ENCODE assay signal across 1 cellular context in the genomic region with DNA sequence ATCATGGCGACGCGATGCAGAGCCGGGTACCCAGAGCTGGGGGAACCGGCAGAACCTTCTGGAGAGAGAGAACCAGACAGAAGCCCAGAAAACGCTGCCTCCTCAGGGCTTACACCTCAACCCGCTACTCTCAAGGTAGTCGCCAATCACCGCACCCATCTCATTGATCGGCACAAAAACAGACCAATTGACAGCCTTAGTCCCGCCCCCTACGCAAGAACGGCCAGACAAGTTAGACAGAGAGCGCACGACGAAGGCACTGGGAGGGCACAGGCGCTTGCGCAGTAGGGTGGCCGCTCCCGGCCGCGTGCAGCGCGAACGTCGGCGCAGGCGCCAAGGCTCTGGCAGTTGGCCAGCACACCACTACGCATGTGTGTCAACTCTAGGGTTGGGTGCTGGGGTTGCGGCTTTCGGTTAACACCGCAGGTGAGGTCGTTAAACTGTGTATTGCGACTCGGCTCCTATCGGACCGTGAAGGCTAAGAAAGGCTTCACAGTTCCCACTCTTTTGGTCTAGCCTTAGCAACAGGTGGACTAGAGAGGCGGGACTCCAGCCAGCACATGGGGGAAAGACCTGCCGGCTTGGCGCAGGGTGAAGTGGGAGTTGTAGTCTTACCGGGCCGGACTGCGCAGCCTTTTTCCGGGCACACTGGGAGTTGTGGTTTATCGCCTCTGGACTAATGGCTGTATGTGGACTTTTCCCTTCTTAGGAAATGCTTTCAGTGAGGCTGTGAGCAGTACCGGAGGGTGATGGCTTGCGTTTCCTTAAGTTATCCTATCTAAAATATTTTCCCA.
TF ChIP-seq lines count a peak whose summit lies in the region.

CCT3 (minus strand) TSS at position 113 of the 794 bp plus-strand sequence; CDS start at position 5, 108 bp downstream.
TSACC (plus strand) TSS at position 347 of the 794 bp plus-strand sequence. CDS start 1,232 bp downstream, outside the sequence.

TF ChIP-seq in GM23338, 12 proteins besides CTCF, POLR2A, EP300 and RAD21 (continued from another document):
- TF ChIP-seq, protein P1, sequence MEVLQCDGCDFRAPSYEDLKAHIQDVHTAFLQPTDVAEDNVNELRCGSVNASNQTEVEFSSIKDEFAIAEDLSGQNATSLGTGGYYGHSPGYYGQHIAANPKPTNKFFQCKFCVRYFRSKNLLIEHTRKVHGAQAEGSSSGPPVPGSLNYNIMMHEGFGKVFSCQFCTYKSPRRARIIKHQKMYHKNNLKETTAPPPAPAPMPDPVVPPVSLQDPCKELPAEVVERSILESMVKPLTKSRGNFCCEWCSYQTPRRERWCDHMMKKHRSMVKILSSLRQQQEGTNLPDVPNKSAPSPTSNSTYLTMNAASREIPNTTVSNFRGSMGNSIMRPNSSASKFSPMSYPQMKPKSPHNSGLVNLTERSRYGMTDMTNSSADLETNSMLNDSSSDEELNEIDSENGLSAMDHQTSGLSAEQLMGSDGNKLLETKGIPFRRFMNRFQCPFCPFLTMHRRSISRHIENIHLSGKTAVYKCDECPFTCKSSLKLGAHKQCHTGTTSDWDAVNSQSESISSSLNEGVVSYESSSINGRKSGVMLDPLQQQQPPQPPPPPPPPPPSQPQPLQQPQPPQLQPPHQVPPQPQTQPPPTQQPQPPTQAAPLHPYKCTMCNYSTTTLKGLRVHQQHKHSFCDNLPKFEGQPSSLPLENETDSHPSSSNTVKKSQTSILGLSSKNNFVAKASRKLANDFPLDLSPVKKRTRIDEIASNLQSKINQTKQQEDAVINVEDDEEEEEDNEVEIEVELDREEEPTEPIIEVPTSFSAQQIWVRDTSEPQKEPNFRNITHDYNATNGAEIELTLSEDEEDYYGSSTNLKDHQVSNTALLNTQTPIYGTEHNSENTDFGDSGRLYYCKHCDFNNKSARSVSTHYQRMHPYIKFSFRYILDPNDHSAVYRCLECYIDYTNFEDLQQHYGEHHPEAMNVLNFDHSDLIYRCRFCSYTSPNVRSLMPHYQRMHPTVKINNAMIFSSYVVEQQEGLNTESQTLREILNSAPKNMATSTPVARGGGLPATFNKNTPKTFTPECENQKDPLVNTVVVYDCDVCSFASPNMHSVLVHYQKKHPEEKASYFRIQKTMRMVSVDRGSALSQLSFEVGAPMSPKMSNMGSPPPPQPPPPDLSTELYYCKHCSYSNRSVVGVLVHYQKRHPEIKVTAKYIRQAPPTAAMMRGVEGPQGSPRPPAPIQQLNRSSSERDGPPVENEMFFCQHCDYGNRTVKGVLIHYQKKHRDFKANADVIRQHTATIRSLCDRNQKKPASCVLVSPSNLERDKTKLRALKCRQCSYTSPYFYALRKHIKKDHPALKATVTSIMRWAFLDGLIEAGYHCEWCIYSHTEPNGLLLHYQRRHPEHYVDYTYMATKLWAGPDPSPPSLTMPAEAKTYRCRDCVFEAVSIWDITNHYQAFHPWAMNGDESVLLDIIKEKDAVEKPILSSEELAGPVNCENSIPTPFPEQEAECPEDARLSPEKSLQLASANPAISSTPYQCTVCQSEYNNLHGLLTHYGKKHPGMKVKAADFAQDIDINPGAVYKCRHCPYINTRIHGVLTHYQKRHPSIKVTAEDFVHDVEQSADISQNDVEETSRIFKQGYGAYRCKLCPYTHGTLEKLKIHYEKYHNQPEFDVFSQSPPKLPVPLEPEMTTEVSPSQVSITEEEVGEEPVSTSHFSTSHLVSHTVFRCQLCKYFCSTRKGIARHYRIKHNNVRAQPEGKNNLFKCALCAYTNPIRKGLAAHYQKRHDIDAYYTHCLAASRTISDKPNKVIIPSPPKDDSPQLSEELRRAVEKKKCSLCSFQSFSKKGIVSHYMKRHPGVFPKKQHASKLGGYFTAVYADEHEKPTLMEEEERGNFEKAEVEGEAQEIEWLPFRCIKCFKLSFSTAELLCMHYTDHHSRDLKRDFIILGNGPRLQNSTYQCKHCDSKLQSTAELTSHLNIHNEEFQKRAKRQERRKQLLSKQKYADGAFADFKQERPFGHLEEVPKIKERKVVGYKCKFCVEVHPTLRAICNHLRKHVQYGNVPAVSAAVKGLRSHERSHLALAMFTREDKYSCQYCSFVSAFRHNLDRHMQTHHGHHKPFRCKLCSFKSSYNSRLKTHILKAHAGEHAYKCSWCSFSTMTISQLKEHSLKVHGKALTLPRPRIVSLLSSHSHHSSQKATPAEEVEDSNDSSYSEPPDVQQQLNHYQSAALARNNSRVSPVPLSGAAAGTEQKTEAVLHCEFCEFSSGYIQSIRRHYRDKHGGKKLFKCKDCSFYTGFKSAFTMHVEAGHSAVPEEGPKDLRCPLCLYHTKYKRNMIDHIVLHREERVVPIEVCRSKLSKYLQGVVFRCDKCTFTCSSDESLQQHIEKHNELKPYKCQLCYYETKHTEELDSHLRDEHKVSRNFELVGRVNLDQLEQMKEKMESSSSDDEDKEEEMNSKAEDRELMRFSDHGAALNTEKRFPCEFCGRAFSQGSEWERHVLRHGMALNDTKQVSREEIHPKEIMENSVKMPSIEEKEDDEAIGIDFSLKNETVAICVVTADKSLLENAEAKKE (CRISPR knock-in tag; IDR thresholded peaks at IDR 0.05) = no peak
- TF ChIP-seq, protein P2, sequence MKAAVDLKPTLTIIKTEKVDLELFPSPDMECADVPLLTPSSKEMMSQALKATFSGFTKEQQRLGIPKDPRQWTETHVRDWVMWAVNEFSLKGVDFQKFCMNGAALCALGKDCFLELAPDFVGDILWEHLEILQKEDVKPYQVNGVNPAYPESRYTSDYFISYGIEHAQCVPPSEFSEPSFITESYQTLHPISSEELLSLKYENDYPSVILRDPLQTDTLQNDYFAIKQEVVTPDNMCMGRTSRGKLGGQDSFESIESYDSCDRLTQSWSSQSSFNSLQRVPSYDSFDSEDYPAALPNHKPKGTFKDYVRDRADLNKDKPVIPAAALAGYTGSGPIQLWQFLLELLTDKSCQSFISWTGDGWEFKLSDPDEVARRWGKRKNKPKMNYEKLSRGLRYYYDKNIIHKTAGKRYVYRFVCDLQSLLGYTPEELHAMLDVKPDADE (IDR thresholded peaks at IDR 0.05) = peak; percentile 97
- TF ChIP-seq EZH2 (IDR thresholded peaks at IDR 0.05; ENCODE audit: low read depth, unreplicated experiment) = no peak
- no peak for TF ChIP-seq ZNF331 (CRISPR knock-in tag; IDR thresholded peaks at IDR 0.05; ENCODE audit: low read depth)
- no peak for TF ChIP-seq NANOG (IDR thresholded peaks at IDR 0.05; ENCODE audit: borderline replicate concordance)
- TF ChIP-seq POLR2AphosphoS5 (IDR thresholded peaks at IDR 0.05; ENCODE audit: low read depth) = peak; percentile 89
- TF ChIP-seq JUNB (IDR thresholded peaks at IDR 0.05; ENCODE audit: unreplicated experiment) = no peak
- TF ChIP-seq, protein P3, sequence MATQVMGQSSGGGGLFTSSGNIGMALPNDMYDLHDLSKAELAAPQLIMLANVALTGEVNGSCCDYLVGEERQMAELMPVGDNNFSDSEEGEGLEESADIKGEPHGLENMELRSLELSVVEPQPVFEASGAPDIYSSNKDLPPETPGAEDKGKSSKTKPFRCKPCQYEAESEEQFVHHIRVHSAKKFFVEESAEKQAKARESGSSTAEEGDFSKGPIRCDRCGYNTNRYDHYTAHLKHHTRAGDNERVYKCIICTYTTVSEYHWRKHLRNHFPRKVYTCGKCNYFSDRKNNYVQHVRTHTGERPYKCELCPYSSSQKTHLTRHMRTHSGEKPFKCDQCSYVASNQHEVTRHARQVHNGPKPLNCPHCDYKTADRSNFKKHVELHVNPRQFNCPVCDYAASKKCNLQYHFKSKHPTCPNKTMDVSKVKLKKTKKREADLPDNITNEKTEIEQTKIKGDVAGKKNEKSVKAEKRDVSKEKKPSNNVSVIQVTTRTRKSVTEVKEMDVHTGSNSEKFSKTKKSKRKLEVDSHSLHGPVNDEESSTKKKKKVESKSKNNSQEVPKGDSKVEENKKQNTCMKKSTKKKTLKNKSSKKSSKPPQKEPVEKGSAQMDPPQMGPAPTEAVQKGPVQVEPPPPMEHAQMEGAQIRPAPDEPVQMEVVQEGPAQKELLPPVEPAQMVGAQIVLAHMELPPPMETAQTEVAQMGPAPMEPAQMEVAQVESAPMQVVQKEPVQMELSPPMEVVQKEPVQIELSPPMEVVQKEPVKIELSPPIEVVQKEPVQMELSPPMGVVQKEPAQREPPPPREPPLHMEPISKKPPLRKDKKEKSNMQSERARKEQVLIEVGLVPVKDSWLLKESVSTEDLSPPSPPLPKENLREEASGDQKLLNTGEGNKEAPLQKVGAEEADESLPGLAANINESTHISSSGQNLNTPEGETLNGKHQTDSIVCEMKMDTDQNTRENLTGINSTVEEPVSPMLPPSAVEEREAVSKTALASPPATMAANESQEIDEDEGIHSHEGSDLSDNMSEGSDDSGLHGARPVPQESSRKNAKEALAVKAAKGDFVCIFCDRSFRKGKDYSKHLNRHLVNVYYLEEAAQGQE (IDR thresholded peaks at IDR 0.05; ENCODE audit: unreplicated experiment) = peak; percentile 10
- no peak for TF ChIP-seq EZH2phosphoT487 (IDR thresholded peaks at IDR 0.05; ENCODE audit: unreplicated experiment)
- no peak for TF ChIP-seq STAT1 (IDR thresholded peaks at IDR 0.05; ENCODE audit: unreplicated experiment)
